Comparison of ENCODE assay signal across 1 cellular context in the genomic region with DNA sequence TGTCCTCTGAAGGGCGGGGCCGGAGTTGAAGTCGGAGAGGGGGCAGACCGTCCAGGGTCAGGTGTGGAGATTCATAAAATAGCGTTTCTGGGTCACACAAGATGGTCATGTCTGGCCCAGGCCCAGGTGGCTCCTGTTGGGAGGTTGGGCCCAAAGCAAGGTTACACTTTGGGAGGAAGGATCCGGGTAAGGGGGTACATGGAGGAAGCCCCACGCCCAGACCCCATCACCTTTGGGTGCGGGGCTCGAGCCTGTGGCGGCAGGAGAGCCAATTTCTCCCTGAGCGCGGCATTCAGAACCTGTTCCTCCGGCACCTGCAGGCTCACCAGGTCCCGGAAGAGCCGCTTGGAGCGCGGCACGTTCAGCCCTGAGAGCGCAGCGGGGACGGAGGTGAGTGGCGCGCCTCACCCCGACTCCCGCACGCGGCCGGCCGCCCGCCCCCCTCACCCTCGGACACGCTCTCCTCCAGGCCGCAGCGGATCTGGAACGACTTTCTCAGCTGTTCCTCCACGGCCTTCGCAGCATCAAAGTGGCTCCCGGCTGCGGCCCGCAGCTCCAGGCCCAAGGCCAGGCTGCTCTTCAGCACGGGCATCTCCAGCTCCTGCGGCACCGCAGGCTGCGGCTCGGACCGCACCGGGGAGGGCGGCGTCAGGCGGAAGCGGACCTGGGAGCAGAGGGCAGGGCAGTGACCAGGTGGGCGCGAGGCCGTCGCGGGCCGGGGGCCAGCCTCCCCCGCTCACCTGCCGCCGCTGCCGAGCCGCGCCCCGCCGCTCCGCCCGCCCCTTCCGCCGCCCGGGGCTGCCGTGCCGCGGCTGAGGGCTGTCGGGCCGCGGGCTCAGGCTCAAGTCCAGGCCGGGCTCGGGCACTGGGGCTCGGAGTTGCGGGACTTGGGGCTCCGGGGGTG.
TF ChIP-seq lines count a peak whose summit lies in the region.

No MANE protein-coding gene starts in this region.

TF ChIP-seq in HEK293, 187 proteins besides CTCF, POLR2A, EP300 and RAD21 (continued from another document and continues in another):
- TF ChIP-seq ZXDB (tag by site-specific recombination; IDR thresholded peaks at IDR 0.05) = peak; percentile 37
- peak; percentile 12; the same call in 1 of the 2 replicates for TF ChIP-seq ZNF76 (tag by site-specific recombination; IDR thresholded peaks at IDR 0.05; ENCODE audit: borderline replicate concordance, low read depth)
- TF ChIP-seq FEZF1 (tag by site-specific recombination; IDR thresholded peaks at IDR 0.05) = no peak
- TF ChIP-seq ZNF341 (tag by site-specific recombination; IDR thresholded peaks at IDR 0.05; ENCODE audit: low read depth) = peak; percentile 71
- TF ChIP-seq, protein P1, sequence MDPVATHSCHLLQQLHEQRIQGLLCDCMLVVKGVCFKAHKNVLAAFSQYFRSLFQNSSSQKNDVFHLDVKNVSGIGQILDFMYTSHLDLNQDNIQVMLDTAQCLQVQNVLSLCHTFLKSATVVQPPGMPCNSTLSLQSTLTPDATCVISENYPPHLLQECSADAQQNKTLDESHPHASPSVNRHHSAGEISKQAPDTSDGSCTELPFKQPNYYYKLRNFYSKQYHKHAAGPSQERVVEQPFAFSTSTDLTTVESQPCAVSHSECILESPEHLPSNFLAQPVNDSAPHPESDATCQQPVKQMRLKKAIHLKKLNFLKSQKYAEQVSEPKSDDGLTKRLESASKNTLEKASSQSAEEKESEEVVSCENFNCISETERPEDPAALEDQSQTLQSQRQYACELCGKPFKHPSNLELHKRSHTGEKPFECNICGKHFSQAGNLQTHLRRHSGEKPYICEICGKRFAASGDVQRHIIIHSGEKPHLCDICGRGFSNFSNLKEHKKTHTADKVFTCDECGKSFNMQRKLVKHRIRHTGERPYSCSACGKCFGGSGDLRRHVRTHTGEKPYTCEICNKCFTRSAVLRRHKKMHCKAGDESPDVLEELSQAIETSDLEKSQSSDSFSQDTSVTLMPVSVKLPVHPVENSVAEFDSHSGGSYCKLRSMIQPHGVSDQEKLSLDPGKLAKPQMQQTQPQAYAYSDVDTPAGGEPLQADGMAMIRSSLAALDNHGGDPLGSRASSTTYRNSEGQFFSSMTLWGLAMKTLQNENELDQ (tag by site-specific recombination; IDR thresholded peaks at IDR 0.05; ENCODE audit: low read depth) = no peak
- peak; percentile 48; the same call in 1 of the 2 replicates for TF ChIP-seq GLIS2 (tag by site-specific recombination; IDR thresholded peaks at IDR 0.05)
- TF ChIP-seq ZNF366 (tag by site-specific recombination; conservative IDR thresholded peaks at IDR 0.05) = no peak
- TF ChIP-seq ZNF202 (tag by site-specific recombination; IDR thresholded peaks at IDR 0.05; ENCODE audit: borderline replicate concordance) = no peak
- TF ChIP-seq ZBTB1 (tag by site-specific recombination; IDR thresholded peaks at IDR 0.05) = peak; percentile 80; the same call in 1 of the 2 replicates
- TF ChIP-seq TCF7L2 (IDR thresholded peaks at IDR 0.05; ENCODE audit: borderline replicate concordance, low read depth, low read length) = 0 out of 2 replicates have a peak, but pooled peaks have one; percentile 17
- no peak for TF ChIP-seq ZNF394 (tag by site-specific recombination; IDR thresholded peaks at IDR 0.05; ENCODE audit: borderline replicate concordance)
- TF ChIP-seq ZNF830 (tag by site-specific recombination; IDR thresholded peaks at IDR 0.05; ENCODE audit: low read depth) = no peak
- TF ChIP-seq MEIS1 (CRISPR knock-in tag; IDR thresholded peaks at IDR 0.05; ENCODE audit: borderline replicate concordance) = no peak; the same call in 1 of the 2 replicates
- TF ChIP-seq ZNF555 (tag by site-specific recombination; conservative IDR thresholded peaks at IDR 0.05) = no peak
- no peak for TF ChIP-seq ZNF19 (tag by site-specific recombination; IDR thresholded peaks at IDR 0.05; ENCODE audit: low read depth)
- TF ChIP-seq, protein P2, sequence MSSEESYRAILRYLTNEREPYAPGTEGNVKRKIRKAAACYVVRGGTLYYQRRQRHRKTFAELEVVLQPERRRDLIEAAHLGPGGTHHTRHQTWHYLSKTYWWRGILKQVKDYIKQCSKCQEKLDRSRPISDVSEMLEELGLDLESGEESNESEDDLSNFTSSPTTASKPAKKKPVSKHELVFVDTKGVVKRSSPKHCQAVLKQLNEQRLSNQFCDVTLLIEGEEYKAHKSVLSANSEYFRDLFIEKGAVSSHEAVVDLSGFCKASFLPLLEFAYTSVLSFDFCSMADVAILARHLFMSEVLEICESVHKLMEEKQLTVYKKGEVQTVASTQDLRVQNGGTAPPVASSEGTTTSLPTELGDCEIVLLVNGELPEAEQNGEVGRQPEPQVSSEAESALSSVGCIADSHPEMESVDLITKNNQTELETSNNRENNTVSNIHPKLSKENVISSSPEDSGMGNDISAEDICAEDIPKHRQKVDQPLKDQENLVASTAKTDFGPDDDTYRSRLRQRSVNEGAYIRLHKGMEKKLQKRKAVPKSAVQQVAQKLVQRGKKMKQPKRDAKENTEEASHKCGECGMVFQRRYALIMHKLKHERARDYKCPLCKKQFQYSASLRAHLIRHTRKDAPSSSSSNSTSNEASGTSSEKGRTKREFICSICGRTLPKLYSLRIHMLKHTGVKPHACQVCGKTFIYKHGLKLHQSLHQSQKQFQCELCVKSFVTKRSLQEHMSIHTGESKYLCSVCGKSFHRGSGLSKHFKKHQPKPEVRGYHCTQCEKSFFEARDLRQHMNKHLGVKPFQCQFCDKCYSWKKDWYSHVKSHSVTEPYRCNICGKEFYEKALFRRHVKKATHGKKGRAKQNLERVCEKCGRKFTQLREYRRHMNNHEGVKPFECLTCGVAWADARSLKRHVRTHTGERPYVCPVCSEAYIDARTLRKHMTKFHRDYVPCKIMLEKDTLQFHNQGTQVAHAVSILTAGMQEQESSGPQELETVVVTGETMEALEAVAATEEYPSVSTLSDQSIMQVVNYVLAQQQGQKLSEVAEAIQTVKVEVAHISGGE (tag by site-specific recombination; conservative IDR thresholded peaks at IDR 0.05; ENCODE audit: low read depth) = no peak; the same call in none of the 2 replicates
- no peak for TF ChIP-seq ZNF449 (tag by site-specific recombination; IDR thresholded peaks at IDR 0.05)
- TF ChIP-seq, protein P3, sequence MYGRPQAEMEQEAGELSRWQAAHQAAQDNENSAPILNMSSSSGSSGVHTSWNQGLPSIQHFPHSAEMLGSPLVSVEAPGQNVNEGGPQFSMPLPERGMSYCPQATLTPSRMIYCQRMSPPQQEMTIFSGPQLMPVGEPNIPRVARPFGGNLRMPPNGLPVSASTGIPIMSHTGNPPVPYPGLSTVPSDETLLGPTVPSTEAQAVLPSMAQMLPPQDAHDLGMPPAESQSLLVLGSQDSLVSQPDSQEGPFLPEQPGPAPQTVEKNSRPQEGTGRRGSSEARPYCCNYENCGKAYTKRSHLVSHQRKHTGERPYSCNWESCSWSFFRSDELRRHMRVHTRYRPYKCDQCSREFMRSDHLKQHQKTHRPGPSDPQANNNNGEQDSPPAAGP (tag by site-specific recombination; IDR thresholded peaks at IDR 0.05) = peak; percentile 27; the same call in 1 of the 2 replicates
- TF ChIP-seq, protein P4, sequence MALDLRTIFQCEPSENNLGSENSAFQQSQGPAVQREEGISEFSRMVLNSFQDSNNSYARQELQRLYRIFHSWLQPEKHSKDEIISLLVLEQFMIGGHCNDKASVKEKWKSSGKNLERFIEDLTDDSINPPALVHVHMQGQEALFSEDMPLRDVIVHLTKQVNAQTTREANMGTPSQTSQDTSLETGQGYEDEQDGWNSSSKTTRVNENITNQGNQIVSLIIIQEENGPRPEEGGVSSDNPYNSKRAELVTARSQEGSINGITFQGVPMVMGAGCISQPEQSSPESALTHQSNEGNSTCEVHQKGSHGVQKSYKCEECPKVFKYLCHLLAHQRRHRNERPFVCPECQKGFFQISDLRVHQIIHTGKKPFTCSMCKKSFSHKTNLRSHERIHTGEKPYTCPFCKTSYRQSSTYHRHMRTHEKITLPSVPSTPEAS (tag by site-specific recombination; IDR thresholded peaks at IDR 0.05) = no peak
- TF ChIP-seq, protein P5, sequence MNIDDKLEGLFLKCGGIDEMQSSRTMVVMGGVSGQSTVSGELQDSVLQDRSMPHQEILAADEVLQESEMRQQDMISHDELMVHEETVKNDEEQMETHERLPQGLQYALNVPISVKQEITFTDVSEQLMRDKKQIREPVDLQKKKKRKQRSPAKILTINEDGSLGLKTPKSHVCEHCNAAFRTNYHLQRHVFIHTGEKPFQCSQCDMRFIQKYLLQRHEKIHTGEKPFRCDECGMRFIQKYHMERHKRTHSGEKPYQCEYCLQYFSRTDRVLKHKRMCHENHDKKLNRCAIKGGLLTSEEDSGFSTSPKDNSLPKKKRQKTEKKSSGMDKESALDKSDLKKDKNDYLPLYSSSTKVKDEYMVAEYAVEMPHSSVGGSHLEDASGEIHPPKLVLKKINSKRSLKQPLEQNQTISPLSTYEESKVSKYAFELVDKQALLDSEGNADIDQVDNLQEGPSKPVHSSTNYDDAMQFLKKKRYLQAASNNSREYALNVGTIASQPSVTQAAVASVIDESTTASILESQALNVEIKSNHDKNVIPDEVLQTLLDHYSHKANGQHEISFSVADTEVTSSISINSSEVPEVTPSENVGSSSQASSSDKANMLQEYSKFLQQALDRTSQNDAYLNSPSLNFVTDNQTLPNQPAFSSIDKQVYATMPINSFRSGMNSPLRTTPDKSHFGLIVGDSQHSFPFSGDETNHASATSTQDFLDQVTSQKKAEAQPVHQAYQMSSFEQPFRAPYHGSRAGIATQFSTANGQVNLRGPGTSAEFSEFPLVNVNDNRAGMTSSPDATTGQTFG (tag by site-specific recombination; IDR thresholded peaks at IDR 0.05; ENCODE audit: borderline replicate concordance) = no peak
- no peak; the same call in 1 of the 2 replicates for TF ChIP-seq ZNF585B (tag by site-specific recombination; IDR thresholded peaks at IDR 0.05)
- no peak for TF ChIP-seq ZNF138 (tag by site-specific recombination; IDR thresholded peaks at IDR 0.05; ENCODE audit: borderline replicate concordance)
- TF ChIP-seq ZNF416 (tag by site-specific recombination; IDR thresholded peaks at IDR 0.05) = no peak
- peak; percentile 34 for TF ChIP-seq KLF9 (tag by site-specific recombination; IDR thresholded peaks at IDR 0.05; ENCODE audit: low read depth)
- peak; percentile 54; the same call in 1 of the 2 replicates for TF ChIP-seq KLF8 (tag by site-specific recombination; IDR thresholded peaks at IDR 0.05)
- TF ChIP-seq ZSCAN5A (tag by site-specific recombination; IDR thresholded peaks at IDR 0.05) = no peak
- TF ChIP-seq SCRT2 (tag by site-specific recombination; IDR thresholded peaks at IDR 0.05) = peak; percentile 72
- no peak; the same call in 1 of the 2 replicates for TF ChIP-seq ZNF843 (tag by site-specific recombination; IDR thresholded peaks at IDR 0.05)
- TF ChIP-seq ZNF837 (tag by site-specific recombination; IDR thresholded peaks at IDR 0.05) = peak; percentile 91
- no peak; the same call in 1 of the 2 replicates for TF ChIP-seq ZNF391 (tag by site-specific recombination; IDR thresholded peaks at IDR 0.05; ENCODE audit: borderline replicate concordance, low read depth)
- TF ChIP-seq, protein P6, sequence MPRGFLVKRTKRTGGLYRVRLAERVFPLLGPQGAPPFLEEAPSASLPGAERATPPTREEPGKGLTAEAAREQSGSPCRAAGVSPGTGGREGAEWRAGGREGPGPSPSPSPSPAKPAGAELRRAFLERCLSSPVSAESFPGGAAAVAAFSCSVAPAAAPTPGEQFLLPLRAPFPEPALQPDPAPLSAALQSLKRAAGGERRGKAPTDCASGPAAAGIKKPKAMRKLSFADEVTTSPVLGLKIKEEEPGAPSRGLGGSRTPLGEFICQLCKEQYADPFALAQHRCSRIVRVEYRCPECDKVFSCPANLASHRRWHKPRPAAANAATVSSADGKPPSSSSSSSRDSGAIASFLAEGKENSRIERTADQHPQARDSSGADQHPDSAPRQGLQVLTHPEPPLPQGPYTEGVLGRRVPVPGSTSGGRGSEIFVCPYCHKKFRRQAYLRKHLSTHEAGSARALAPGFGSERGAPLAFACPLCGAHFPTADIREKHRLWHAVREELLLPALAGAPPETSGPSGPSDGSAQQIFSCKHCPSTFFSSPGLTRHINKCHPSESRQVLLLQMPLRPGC (tag by site-specific recombination; IDR thresholded peaks at IDR 0.05) = peak; percentile 16; the same call in 1 of the 2 replicates
- TF ChIP-seq, protein P7, sequence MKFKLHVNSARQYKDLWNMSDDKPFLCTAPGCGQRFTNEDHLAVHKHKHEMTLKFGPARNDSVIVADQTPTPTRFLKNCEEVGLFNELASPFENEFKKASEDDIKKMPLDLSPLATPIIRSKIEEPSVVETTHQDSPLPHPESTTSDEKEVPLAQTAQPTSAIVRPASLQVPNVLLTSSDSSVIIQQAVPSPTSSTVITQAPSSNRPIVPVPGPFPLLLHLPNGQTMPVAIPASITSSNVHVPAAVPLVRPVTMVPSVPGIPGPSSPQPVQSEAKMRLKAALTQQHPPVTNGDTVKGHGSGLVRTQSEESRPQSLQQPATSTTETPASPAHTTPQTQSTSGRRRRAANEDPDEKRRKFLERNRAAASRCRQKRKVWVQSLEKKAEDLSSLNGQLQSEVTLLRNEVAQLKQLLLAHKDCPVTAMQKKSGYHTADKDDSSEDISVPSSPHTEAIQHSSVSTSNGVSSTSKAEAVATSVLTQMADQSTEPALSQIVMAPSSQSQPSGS (tag by site-specific recombination; IDR thresholded peaks at IDR 0.05; ENCODE audit: low read depth) = no peak
- peak; percentile 77 for TF ChIP-seq ZNF423 (tag by site-specific recombination; IDR thresholded peaks at IDR 0.05)
- no peak for TF ChIP-seq ZNF529 (tag by site-specific recombination; IDR thresholded peaks at IDR 0.05; ENCODE audit: insufficient replicate concordance)
- TF ChIP-seq RBAK (tag by site-specific recombination; IDR thresholded peaks at IDR 0.05) = no peak
- no peak for TF ChIP-seq SETDB1 (IDR thresholded peaks at IDR 0.05; ENCODE audit: insufficient read length, low read length)
- TF ChIP-seq ZSCAN23 (tag by site-specific recombination; IDR thresholded peaks at IDR 0.05) = no peak
- TF ChIP-seq OVOL3 (tag by site-specific recombination; IDR thresholded peaks at IDR 0.05) = no peak
- no peak; the same call in 1 of the 2 replicates for TF ChIP-seq KLF7 (tag by site-specific recombination; IDR thresholded peaks at IDR 0.05; ENCODE audit: borderline replicate concordance)
- no peak for TF ChIP-seq ZNF324 (tag by site-specific recombination; IDR thresholded peaks at IDR 0.05)
- TF ChIP-seq ZNF521 (tag by site-specific recombination; IDR thresholded peaks at IDR 0.05) = no peak
